12 cellular contexts compared by ENCODE assay signal in the genomic region with DNA sequence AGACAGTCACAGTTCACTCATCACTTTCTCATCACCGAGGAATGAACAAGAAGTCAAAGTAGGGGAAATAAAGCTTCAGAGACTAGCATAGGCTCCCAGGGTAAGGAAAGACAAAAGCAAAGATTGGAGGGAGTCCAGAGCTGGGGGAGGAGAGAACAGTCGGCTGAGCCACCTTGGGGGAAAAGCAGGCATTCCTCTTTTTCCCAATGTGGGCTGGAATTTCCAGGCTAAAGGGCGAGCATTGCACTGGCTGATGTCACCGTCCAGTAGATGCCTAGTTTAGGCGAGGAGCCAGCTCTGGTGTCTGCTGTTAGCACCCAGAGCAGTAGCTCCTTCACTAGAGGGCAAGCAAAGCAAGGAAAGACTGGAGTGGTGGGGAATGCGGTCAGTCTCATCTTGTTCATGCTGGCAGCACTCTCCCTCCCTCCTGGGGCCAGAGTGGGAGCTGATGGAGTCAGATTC. TPM values are rescaled to one million over a fixed set of nuclear protein-coding genes. Genes with fewer than 3 reads are reported as not detected.
DNase-seq lines count a peak whose midpoint lies in the region; ATAC-seq and TF ChIP-seq lines count a peak whose summit lies in the region.
"Had no signal": no experiment of that assay in that cellular context is flagged by ENCODE, and none has a peak within 500 bp of the region (broad histone marks: within the 10 kb centered on the region; RNA-seq: fewer than 3 reads in every experiment).

No MANE protein-coding gene starts in this region.

- intact Hi-C loops in cardiac septum (cut with DNase I) (no loop called here), left ventricle myocardium superior (cut with micrococcal nuclease) (no loop called here), testis (cut with DNase I; ENCODE audit: low total_unique reads) (no loop called here)

- CTCF ChIA-PET in HEK293T (lab: Yijun Ruan, JAX), result no interaction called here

- no peaks in the 10 kb centered on the region for H3K9me3 ChIP-seq in cardiac muscle cell (ENCODE audit: low read depth)
- no peaks in the 10 kb centered on the region for H3K9me3 ChIP-seq in testis
- H3K9me3 ChIP-seq: Peyer's patch had no signal

- peaks cover 6% of the 10 kb centered on the region for H3K4me1 ChIP-seq in cardiac muscle cell (ENCODE audit: low read depth)
- H3K4me1 ChIP-seq in testis, result no peaks in the 10 kb centered on the region

- no peak for TF ChIP-seq POLR2A in testis (IDR thresholded peaks at IDR 0.05)

- DNase-seq in cardiac muscle cell (ENCODE audit: low read depth in 1 of 2, low spot score in 1 of 2), result peak; percentile 61 to 97
- DNase-seq in cardiac septum (ENCODE audit: low spot score), result no peak
- peak; percentile 88 for DNase-seq in SW480 (ENCODE audit: low spot score)
- no peak for DNase-seq in left ventricle myocardium superior
- DNase-seq in testis, result peak; percentile 34
- no peak for DNase-seq in HEK293T (ENCODE audit: extremely low spot score)
- no peak for DNase-seq in NCI-H1105 treated with DMSO at 0.1 percent for 48 hours (lab: John Stamatoyannopoulos, UW)
- DNase-seq in stimulated activated naive B cell treated with anti-CD40 and anti-IgM and Interleukin-4, amounts not matched to agents 10 μg/mL and 1 μg/mL and 100 μg/mL, for 72 hours, result no peak
- DNase-seq: activated CD8-positive, alpha-beta T cell treated with anti-CD3 and anti-CD28 coated beads for 36 hours; central memory CD4-positive, alpha-beta T cell; Peyer's patch had no signal

- no peaks in the 10 kb centered on the region for H3K36me3 ChIP-seq in cardiac muscle cell
- no peaks in the 10 kb centered on the region for H3K36me3 ChIP-seq in testis (ENCODE audit: low read depth, missing control alignments)
- H3K36me3 ChIP-seq: Peyer's patch had no signal

- H3K4me3 ChIP-seq in cardiac muscle cell (no peak overlapping the region), testis (no peak overlapping the region)
- H3K4me3 ChIP-seq: Peyer's patch had no signal

- no peaks in the 10 kb centered on the region for H3K9me3 Mint-ChIP-seq in stimulated activated naive B cell treated with anti-CD40 and anti-IgM and Interleukin-4, amounts not matched to agents 10 μg/mL and 1 μg/mL and 100 μg/mL, for 72 hours
- H3K9me3 Mint-ChIP-seq: activated CD8-positive, alpha-beta T cell treated with anti-CD3 and anti-CD28 coated beads for 36 hours had no signal

- H3K4me3 Mint-ChIP-seq in stimulated activated naive B cell treated with anti-CD40 and anti-IgM and Interleukin-4, amounts not matched to agents 10 μg/mL and 1 μg/mL and 100 μg/mL, for 72 hours, result no peak overlapping the region
- H3K4me3 Mint-ChIP-seq: activated CD8-positive, alpha-beta T cell treated with anti-CD3 and anti-CD28 coated beads for 36 hours had no signal

- H3K27me3 ChIP-seq in cardiac muscle cell (peaks cover 7% of the 10 kb centered on the region), testis (no peaks in the 10 kb centered on the region)
- H3K27me3 ChIP-seq: Peyer's patch had no signal

- whole genome bisulfite sequencing in testis, 2 donors, result 34 to 36% methylated on average over 6 of the region's 6 CpGs

- no peak overlapping the region for H3K27ac Mint-ChIP-seq in stimulated activated naive B cell treated with anti-CD40 and anti-IgM and Interleukin-4, amounts not matched to agents 10 μg/mL and 1 μg/mL and 100 μg/mL, for 72 hours
- H3K27ac Mint-ChIP-seq: activated CD8-positive, alpha-beta T cell treated with anti-CD3 and anti-CD28 coated beads for 36 hours had no signal

- H3K27me3 Mint-ChIP-seq in stimulated activated naive B cell treated with anti-CD40 and anti-IgM and Interleukin-4, amounts not matched to agents 10 μg/mL and 1 μg/mL and 100 μg/mL, for 72 hours, result peaks cover 47 to 48% of the 10 kb centered on the region in 2 donors

- ATAC-seq in left ventricle myocardium superior, result peak; percentile 72
- ATAC-seq in stimulated activated naive B cell treated with anti-CD40 and anti-IgM and Interleukin-4, amounts not matched to agents 10 μg/mL and 1 μg/mL and 100 μg/mL, for 72 hours (replicated peaks), result no peak
- ATAC-seq: activated CD8-positive, alpha-beta T cell treated with anti-CD3 and anti-CD28 coated beads for 36 hours had no signal

- H3K4me1 Mint-ChIP-seq in stimulated activated naive B cell treated with anti-CD40 and anti-IgM and Interleukin-4, amounts not matched to agents 10 μg/mL and 1 μg/mL and 100 μg/mL, for 72 hours, result no peaks in the 10 kb centered on the region

- POLR2A ChIA-PET in HEK293T (lab: Yijun Ruan, JAX), result interaction anchor here (0.6 kb wide), 1 partner anchor 438 kb away, joined by 3 read pairs; no protein-coding TSS in a partner anchor

- no peaks in the 10 kb centered on the region for H3K36me3 Mint-ChIP-seq in stimulated activated naive B cell treated with anti-CD40 and anti-IgM and Interleukin-4, amounts not matched to agents 10 μg/mL and 1 μg/mL and 100 μg/mL, for 72 hours

- H3K27ac ChIP-seq in cardiac muscle cell, result no peak overlapping the region
- no peak overlapping the region for H3K27ac ChIP-seq in testis
- H3K27ac ChIP-seq: C4-2B, Peyer's patch had no signal

- TF ChIP-seq CTCF in cardiac muscle cell (IDR thresholded peaks at IDR 0.05; ENCODE audit: low read depth, low read length), result peak; percentile 44
- TF ChIP-seq CTCF in testis (IDR thresholded peaks at IDR 0.05), result no peak

TF ChIP-seq in HEK293T, 16 proteins besides CTCF, POLR2A, EP300 and RAD21:
- TF ChIP-seq ARNT (IDR thresholded peaks at IDR 0.05), result no peak
- no peak for TF ChIP-seq FOXK2 (IDR thresholded peaks at IDR 0.05)
- TF ChIP-seq, protein P1, sequence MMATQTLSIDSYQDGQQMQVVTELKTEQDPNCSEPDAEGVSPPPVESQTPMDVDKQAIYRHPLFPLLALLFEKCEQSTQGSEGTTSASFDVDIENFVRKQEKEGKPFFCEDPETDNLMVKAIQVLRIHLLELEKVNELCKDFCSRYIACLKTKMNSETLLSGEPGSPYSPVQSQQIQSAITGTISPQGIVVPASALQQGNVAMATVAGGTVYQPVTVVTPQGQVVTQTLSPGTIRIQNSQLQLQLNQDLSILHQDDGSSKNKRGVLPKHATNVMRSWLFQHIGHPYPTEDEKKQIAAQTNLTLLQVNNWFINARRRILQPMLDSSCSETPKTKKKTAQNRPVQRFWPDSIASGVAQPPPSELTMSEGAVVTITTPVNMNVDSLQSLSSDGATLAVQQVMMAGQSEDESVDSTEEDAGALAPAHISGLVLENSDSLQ (IDR thresholded peaks at IDR 0.05), result no peak
- TF ChIP-seq CTBP1 (IDR thresholded peaks at IDR 0.05; ENCODE audit: borderline replicate concordance), result no peak
- TF ChIP-seq ZNF384 (IDR thresholded peaks at IDR 0.05), result no peak
- TF ChIP-seq NFRKB (IDR thresholded peaks at IDR 0.05), result no peak
- no peak for TF ChIP-seq LEF1 (IDR thresholded peaks at IDR 0.05; ENCODE audit: borderline replicate concordance)
- no peak for TF ChIP-seq BHLHE40 (IDR thresholded peaks at IDR 0.05; ENCODE audit: borderline replicate concordance)
- TF ChIP-seq ELF4 (IDR thresholded peaks at IDR 0.05), result no peak
- no peak for TF ChIP-seq L3MBTL2 (conservative IDR thresholded peaks at IDR 0.05)
- no peak for TF ChIP-seq SUZ12 (IDR thresholded peaks at IDR 0.05)
- TF ChIP-seq SP1 (IDR thresholded peaks at IDR 0.05), result no peak
- TF ChIP-seq FOXA1 (IDR thresholded peaks at IDR 0.05), result no peak
- no peak for TF ChIP-seq HDGF (IDR thresholded peaks at IDR 0.05; ENCODE audit: borderline replicate concordance)

RNA-seq across cellular contexts. Expression of a gene that starts 8.5 kb away (rescaled TPM):
- total RNA-seq in cardiac muscle cell, result not detected in 2 replicates
- polyA plus RNA-seq in cardiac muscle cell, result not detected in 2 replicates
- not detected for total RNA-seq in cardiac septum
- total RNA-seq in left ventricle myocardium superior, result not detected
- total RNA-seq in testis, result under 1 TPM in 1 of 2 donors, not detected in 1; 0.19 TPM
- polyA plus RNA-seq in testis (ENCODE audit: insufficient read depth, low read depth, low replicate concordance), result not detected
- total RNA-seq: activated CD8-positive, alpha-beta T cell treated with anti-CD3 and anti-CD28 coated beads for 36 hours; Peyer's patch had no signal

RNA-seq across cellular contexts. Expression of a gene that starts 9.3 kb away (rescaled TPM):
- total RNA-seq in cardiac muscle cell (not detected in 2 replicates), cardiac septum (not detected), left ventricle myocardium superior (not detected), testis (under 1 TPM in 1 of 2 donors, not detected in 1; 0.19 TPM)
- polyA plus RNA-seq in cardiac muscle cell (0.13 TPM in 1 of 2 replicates, not detected in the other), testis (ENCODE audit: insufficient read depth, low read depth, low replicate concordance) (not detected)
- total RNA-seq: activated CD8-positive, alpha-beta T cell treated with anti-CD3 and anti-CD28 coated beads for 36 hours; Peyer's patch had no signal

RNA-seq across cellular contexts. Expression of a gene that starts 31.0 kb away (rescaled TPM):
- total RNA-seq in cardiac muscle cell, result not detected in 2 replicates
- not detected in 2 replicates for polyA plus RNA-seq in cardiac muscle cell
- not detected for total RNA-seq in cardiac septum
- not detected for total RNA-seq in left ventricle myocardium superior
- under 1 TPM in 1 of 2 donors, not detected in 1; 0.16 TPM for total RNA-seq in testis
- polyA plus RNA-seq in testis (ENCODE audit: insufficient read depth, low read depth, low replicate concordance), result not detected
- total RNA-seq: activated CD8-positive, alpha-beta T cell treated with anti-CD3 and anti-CD28 coated beads for 36 hours had no signal

RNA-seq across cellular contexts. Expression of a gene that starts 36.5 kb away (rescaled TPM):
- total RNA-seq in cardiac muscle cell, result not detected in 2 replicates
- polyA plus RNA-seq in cardiac muscle cell, result not detected in 2 replicates
- total RNA-seq in cardiac septum, result not detected
- total RNA-seq in left ventricle myocardium superior, result not detected
- not detected for total RNA-seq in testis
- polyA plus RNA-seq in testis (ENCODE audit: insufficient read depth, low read depth, low replicate concordance), result not detected
- total RNA-seq: activated CD8-positive, alpha-beta T cell treated with anti-CD3 and anti-CD28 coated beads for 36 hours; Peyer's patch had no signal

RNA-seq across cellular contexts. Expression of a gene that starts 50.4 kb away (rescaled TPM):
- total RNA-seq in cardiac muscle cell, result not detected in 2 replicates
- polyA plus RNA-seq in cardiac muscle cell, result 0.22 TPM in 1 of 2 replicates, not detected in the other
- total RNA-seq in cardiac septum, result not detected
- total RNA-seq in left ventricle myocardium superior, result 0.27 TPM
- total RNA-seq in testis, result under 1 TPM; 0.19 to 0.63 TPM
- polyA plus RNA-seq in testis (ENCODE audit: insufficient read depth, low read depth, low replicate concordance), result 1.5 TPM
- total RNA-seq: activated CD8-positive, alpha-beta T cell treated with anti-CD3 and anti-CD28 coated beads for 36 hours had no signal

Comparison
In these comparisons a context has a peak if more than half of its experiments do, and no peak if none do; other contexts are left out.
1. DNase-seq: peak in cardiac muscle cell (2 of 2), SW480 (single experiment) and testis (single experiment); none in cardiac septum (single experiment), left ventricle myocardium superior (single experiment), HEK293T (single experiment), NCI-H1105 treated with DMSO at 0.1 percent for 48 hours (single experiment) and stimulated activated naive B cell treated with anti-CD40 and anti-IgM and Interleukin-4, amounts not matched to agents 10 μg/mL and 1 μg/mL and 100 μg/mL, for 72 hours (single experiment).